Comparison of ENCODE assay signal across 9 cellular contexts in the genomic region with DNA sequence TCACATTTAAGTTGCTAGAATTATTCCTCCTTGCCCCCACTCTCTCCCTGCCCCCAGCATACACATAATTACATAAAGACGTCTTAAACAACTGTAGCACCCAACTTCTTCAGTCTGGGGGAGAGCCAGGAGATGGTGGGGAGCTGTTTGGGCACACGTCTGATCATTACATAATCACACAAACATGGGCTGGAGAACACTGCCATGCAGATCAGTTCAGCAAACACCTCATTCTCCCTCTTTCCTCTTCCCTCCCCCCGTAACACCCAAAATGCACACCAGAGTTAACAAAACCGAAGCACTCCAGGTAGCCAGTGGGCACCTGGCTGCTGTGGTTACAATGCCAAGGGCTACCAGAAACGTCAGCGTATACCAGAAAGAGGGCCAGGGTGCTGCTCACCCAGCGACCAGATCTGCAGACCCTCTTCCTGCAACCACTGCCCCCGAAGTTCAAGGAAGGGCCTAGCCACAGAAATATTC. TPM values are rescaled to one million over a fixed set of nuclear protein-coding genes. Genes with fewer than 3 reads are reported as not detected.
DNase-seq lines count a peak whose midpoint lies in the region; ATAC-seq and TF ChIP-seq lines count a peak whose summit lies in the region.
"Had no signal": no experiment of that assay in that cellular context is flagged by ENCODE, and none has a peak within 500 bp of the region (broad histone marks: within the 10 kb centered on the region; RNA-seq: fewer than 3 reads in every experiment).

No MANE protein-coding gene starts in this region.

- ATAC-seq in upper lobe of left lung (ENCODE audit: low FRiP score in 2 of 2): no peak

- in situ Hi-C loops in astrocyte of the spinal cord (cut with HindIII; ENCODE audit: low sequenced_read_pairs): no loop called here

- H3K27ac ChIP-seq in right atrium auricular region (peak overlapping the region in 1 of 2 donors; percentile 79), upper lobe of left lung (peak overlapping the region; percentile 32 to 80 (median 62))

- WGBS in upper lobe of left lung, 2 donors: 36 to 43% methylated on average over 8 of the region's 8 CpGs

- no peaks in the 10 kb centered on the region for H3K36me3 Mint-ChIP-seq in mesothelial cell of epicardium

- H3K27me3 ChIP-seq in right atrium auricular region (no peaks in the 10 kb centered on the region), upper lobe of left lung (no peaks in the 10 kb centered on the region)

- DNase-seq in right atrium auricular region (ENCODE audit: low spot score): no peak
- no peak for DNase-seq in cardiac septum (ENCODE audit: low spot score)
- DNase-seq in astrocyte of the spinal cord (ENCODE audit: low read depth, low spot score): no peak
- DNase-seq in mesothelial cell of epicardium (ENCODE audit: low spot score in 2 of 2, unreplicated experiment in 2 of 2): no peak
- DNase-seq in upper lobe of left lung: no peak
- no peak for DNase-seq in NCI-H146 treated with DMSO at 0.1 percent for 48 hours (lab: John Stamatoyannopoulos, UW; ENCODE audit: unreplicated experiment)
- DNase-seq in NAMALWA (ENCODE audit: low spot score): no peak
- DNase-seq in nucleus accumbens (lab: John Stamatoyannopoulos, UW): no peak
- DNase-seq: esophagus squamous epithelium had no signal

- no peaks in the 10 kb centered on the region for H3K9me3 Mint-ChIP-seq in mesothelial cell of epicardium

- peaks cover 0 to 41% of the 10 kb centered on the region in 2 donors for H3K4me1 ChIP-seq in right atrium auricular region
- peaks cover 40 to 63% (median 51%) of the 10 kb centered on the region in 4 donors for H3K4me1 ChIP-seq in upper lobe of left lung

- no peak overlapping the region for H3K27ac Mint-ChIP-seq in mesothelial cell of epicardium

- TF ChIP-seq CTCF in right atrium auricular region (IDR thresholded peaks at IDR 0.05) (no peak), astrocyte of the spinal cord (IDR thresholded peaks at IDR 0.05; ENCODE audit: low read depth, low read length) (no peak), mesothelial cell of epicardium (IDR thresholded peaks at IDR 0.05; ENCODE audit: unreplicated experiment) (no peak), upper lobe of left lung (IDR thresholded peaks at IDR 0.05) (no peak)

- intact Hi-C loops in cardiac septum (cut with DNase I): loop anchor here (10.0 kb wide), 1 partner anchor 102 kb away; no protein-coding TSS in a partner anchor

- no peak for TF ChIP-seq EP300 in upper lobe of left lung (IDR thresholded peaks at IDR 0.05)

- H3K27me3 Mint-ChIP-seq in mesothelial cell of epicardium (ENCODE audit: low read depth): peaks cover 8% of the 10 kb centered on the region

- H3K9me3 ChIP-seq in right atrium auricular region (no peaks in the 10 kb centered on the region), upper lobe of left lung (no peaks in the 10 kb centered on the region)
- H3K9me3 ChIP-seq: esophagus squamous epithelium had no signal

- H3K36me3 ChIP-seq in right atrium auricular region (no peaks in the 10 kb centered on the region), upper lobe of left lung (no peaks in the 10 kb centered on the region)
- H3K36me3 ChIP-seq: esophagus squamous epithelium had no signal

- no peak for TF ChIP-seq POLR2A in upper lobe of left lung (IDR thresholded peaks at IDR 0.05)

- H3K4me3 ChIP-seq in right atrium auricular region (peak overlapping the region; percentile 59 to 65), astrocyte of the spinal cord (ENCODE audit: low read depth, low read length) (peak overlapping the region; percentile 53), upper lobe of left lung (peak overlapping the region in 3 of 4 donors; percentile 51 to 62 (median 62))

- peak overlapping the region; percentile 76 for H3K4me3 Mint-ChIP-seq in mesothelial cell of epicardium

- H3K4me1 Mint-ChIP-seq in mesothelial cell of epicardium: peaks cover 40% of the 10 kb centered on the region

RNA-seq across cellular contexts. Expression of gene HIVEP3, which starts 1.6 kb away (rescaled TPM):
- 1 to 10 TPM; 4.7 to 5.8 TPM for total RNA-seq in right atrium auricular region
- 3.7 TPM for total RNA-seq in cardiac septum
- 8.5 to 9.0 TPM (median 8.9 TPM) in 3 replicates for total RNA-seq in mesothelial cell of epicardium
- total RNA-seq in upper lobe of left lung: 10 to 100 TPM in 5 of 6 donors, 1 to 10 TPM in 1; 9.7 to 23.0 (median 11.6) TPM
